9 cellular contexts compared by ENCODE assay signal in the genomic region with DNA sequence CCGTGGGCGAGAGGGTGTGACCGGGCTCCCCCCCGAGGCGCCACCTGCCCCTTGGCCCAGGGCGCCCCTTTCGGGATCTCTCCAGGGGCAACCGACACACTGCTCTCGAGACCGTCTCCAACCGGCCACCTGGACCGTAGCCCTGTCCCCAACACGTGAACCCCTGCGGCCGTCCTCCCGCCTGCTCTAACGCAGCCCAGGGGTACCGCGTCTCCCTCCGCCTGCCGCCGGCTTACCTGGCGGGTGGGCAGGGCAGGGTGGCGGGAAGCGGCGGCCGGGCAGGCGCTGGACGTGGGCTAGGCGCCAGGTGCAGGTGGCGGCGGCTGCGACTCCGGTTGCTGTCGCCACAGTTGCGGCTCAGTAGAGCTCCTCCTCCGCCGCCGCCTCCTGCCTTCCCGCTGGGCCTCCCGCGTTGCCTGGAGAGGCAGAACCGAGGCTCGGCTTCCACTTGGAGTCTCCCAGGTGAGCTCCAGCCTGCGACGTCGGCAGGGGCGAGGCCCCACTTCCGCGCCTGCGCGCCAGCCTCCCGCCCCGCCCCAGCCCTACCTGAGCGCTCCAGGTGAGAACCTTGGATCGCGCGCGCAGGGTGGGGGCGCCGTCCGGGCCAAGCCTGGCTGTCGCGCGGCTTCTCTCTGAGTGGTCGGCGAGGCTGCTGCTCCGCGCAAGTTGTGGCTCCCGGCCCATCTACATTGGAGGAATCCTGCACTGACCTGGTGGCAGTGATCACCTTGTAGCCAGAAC. TPM values are rescaled to one million over a fixed set of nuclear protein-coding genes. Genes with fewer than 3 reads are reported as not detected.
DNase-seq lines count a peak whose midpoint lies in the region; ATAC-seq lines count a peak whose summit lies in the region.
"Had no signal": no experiment of that assay in that cellular context is flagged by ENCODE, and none has a peak within 500 bp of the region (broad histone marks: within the 10 kb centered on the region; RNA-seq: fewer than 3 reads in every experiment).

GALNT3 (minus strand) TSS at position 469 of the 741 bp plus-strand sequence. CDS start 23,547 bp downstream, outside the sequence.

- no peaks in the 10 kb centered on the region for H3K9me3 ChIP-seq in HUES64 (ENCODE audit: insufficient read depth, low read depth, low read length)

- peak within 1 kb of the TSS; percentile 77 for H3K4me3 ChIP-seq in HUES64 (ENCODE audit: low read length)

- H3K27me3 ChIP-seq in HUES64 (ENCODE audit: insufficient read depth, low read length) = peaks cover 43% of the 10 kb centered on the region

- WGBS in HUES64 = 3% methylated on average over 70 of the region's 70 CpGs

- H3K36me3 Mint-ChIP-seq in T-helper 2 cell treated with Interferon-gamma antibody and Interleukin-4, amounts not matched to agents 5 μg/mL and 100 μg/mL, for 36 hours (ENCODE audit: low read depth) = peaks cover 23% of the 10 kb centered on the region
- H3K36me3 Mint-ChIP-seq in central memory CD8-positive, alpha-beta T cell (ENCODE audit: insufficient read depth) = peaks cover 10% of the 10 kb centered on the region

- peak within 1 kb of the TSS; percentile 76 for H3K9ac ChIP-seq in HUES64 (ENCODE audit: low read depth, low read length)

- H3K27ac Mint-ChIP-seq in T-helper 2 cell treated with Interferon-gamma antibody and Interleukin-4, amounts not matched to agents 5 μg/mL and 100 μg/mL, for 36 hours = peak within 1 kb of the TSS; percentile 98
- H3K27ac Mint-ChIP-seq in central memory CD8-positive, alpha-beta T cell (ENCODE audit: low read depth) = peak within 1 kb of the TSS; percentile 94

- ATAC-seq in GM21447 (IDR thresholded peaks at IDR 0.05; ENCODE audit: unreplicated experiment) = peak; percentile 26
- peak; percentile 42 for ATAC-seq in central memory CD8-positive, alpha-beta T cell (replicated peaks; ENCODE audit: extremely low read depth, poor library complexity, severe bottlenecking)
- peak; percentile 81 for ATAC-seq in left lobe of liver

- peak within 1 kb of the TSS; percentile 98 for H3K4me3 Mint-ChIP-seq in T-helper 2 cell treated with Interferon-gamma antibody and Interleukin-4, amounts not matched to agents 5 μg/mL and 100 μg/mL, for 36 hours
- H3K4me3 Mint-ChIP-seq in central memory CD8-positive, alpha-beta T cell = peak within 1 kb of the TSS; percentile 82

- peak within 1 kb of the TSS; percentile 9; the same call in 1 of the 2 replicates for H3K27ac ChIP-seq in HUES64 (ENCODE audit: low read depth, low read length)

- H3K4me1 Mint-ChIP-seq in T-helper 2 cell treated with Interferon-gamma antibody and Interleukin-4, amounts not matched to agents 5 μg/mL and 100 μg/mL, for 36 hours (ENCODE audit: low read depth) = peaks cover 40% of the 10 kb centered on the region
- H3K4me1 Mint-ChIP-seq in central memory CD8-positive, alpha-beta T cell = peaks cover 47% of the 10 kb centered on the region

- no peaks in the 10 kb centered on the region for H3K27me3 Mint-ChIP-seq in T-helper 2 cell treated with Interferon-gamma antibody and Interleukin-4, amounts not matched to agents 5 μg/mL and 100 μg/mL, for 36 hours (ENCODE audit: low read depth)
- H3K27me3 Mint-ChIP-seq in central memory CD8-positive, alpha-beta T cell = no peaks in the 10 kb centered on the region

- H3K9me3 Mint-ChIP-seq in T-helper 2 cell treated with Interferon-gamma antibody and Interleukin-4, amounts not matched to agents 5 μg/mL and 100 μg/mL, for 36 hours = no peaks in the 10 kb centered on the region
- H3K9me3 Mint-ChIP-seq in central memory CD8-positive, alpha-beta T cell = no peaks in the 10 kb centered on the region

- peaks cover 66% of the 10 kb centered on the region for H3K4me1 ChIP-seq in HUES64 (ENCODE audit: insufficient read depth, low read length)

- DNase-seq in DMS53 (lab: John Stamatoyannopoulos, UW) (peak; percentile 99), left lobe of liver (ENCODE audit: low spot score) (peak; percentile 59), occipital lobe (lab: John Stamatoyannopoulos, UW) (no peak)
- no peak for DNase-seq in T-helper 2 cell treated with Interferon-gamma antibody and Interleukin-4, amounts not matched to agents 5 μg/mL and 100 μg/mL, for 36 hours (ENCODE audit: low spot score)
- DNase-seq in central memory CD8-positive, alpha-beta T cell (ENCODE audit: low spot score in 2 of 2) = peak; percentile 13 to 15
- peak; percentile 59 for DNase-seq in stimulated activated CD8-positive, alpha-beta memory T cell treated with anti-CD3 and anti-CD28 coated beads, Interleukin-4, amount 100 ng/mL, for 48 hours

- no peaks in the 10 kb centered on the region for H3K36me3 ChIP-seq in HUES64 (ENCODE audit: insufficient read depth, low read length)

RNA-seq across cellular contexts. Expression of gene GALNT3, which starts in this region (rescaled TPM):
- polyA plus RNA-seq in HUES64 (2013, experiment 1 of 2) = 1.9 TPM
- 3.1 TPM for polyA plus RNA-seq in HUES64 (2013, experiment 2 of 2)
- 1.1 TPM for total RNA-seq in left lobe of liver
- total RNA-seq in occipital lobe = 5.3 TPM
- total RNA-seq: RPMI7951 had no signal

Comparison
In these comparisons a context has a peak if more than half of its experiments do, and no peak if none do; other contexts are left out.
1. DNase-seq: peak in DMS53 (single experiment), central memory CD8-positive, alpha-beta T cell (2 of 2), left lobe of liver (single experiment) and stimulated activated CD8-positive, alpha-beta memory T cell treated with anti-CD3 and anti-CD28 coated beads, Interleukin-4, amount 100 ng/mL, for 48 hours (single experiment); none in T-helper 2 cell treated with Interferon-gamma antibody and Interleukin-4, amounts not matched to agents 5 μg/mL and 100 μg/mL, for 36 hours (single experiment) and occipital lobe (single experiment).
2. ATAC-seq: peak in every context shown above with its lines; median percentile 81 in left lobe of liver; 42 in central memory CD8-positive, alpha-beta T cell; 26 in GM21447.